8 cellular contexts compared by ENCODE assay signal in genomic region chr17:65587602-65588193, GRCh38.
"Had no signal": no experiment of that assay in that cellular context is flagged by ENCODE, and none has a peak within 500 bp of the region (broad histone marks: within the 10 kb centered on the region; RNA-seq: fewer than 3 reads in every experiment).

No MANE protein-coding gene starts in this region.

- DNase-seq: activated effector memory CD4-positive, alpha-beta T cell treated with Interleukin-2 at 50 U/mL for 16 hours; amygdala; effector memory CD8-positive, alpha-beta T cell; mesenchymal stem cell; ovary; tibial artery had no signal

- H3K4me3 ChIP-seq: ovary, stomach, tibial artery had no signal

- H3K9me3 ChIP-seq: ovary, stomach, tibial artery had no signal

- H3K27me3 ChIP-seq: ovary, stomach, tibial artery had no signal

- H3K36me3 ChIP-seq: ovary, stomach, tibial artery had no signal

- ATAC-seq: effector memory CD8-positive, alpha-beta T cell had no signal

- H3K27ac ChIP-seq: epithelial cell of prostate, ovary, stomach, tibial artery had no signal
